ENCODE assay signal across 17 cellular contexts in the genomic region with DNA sequence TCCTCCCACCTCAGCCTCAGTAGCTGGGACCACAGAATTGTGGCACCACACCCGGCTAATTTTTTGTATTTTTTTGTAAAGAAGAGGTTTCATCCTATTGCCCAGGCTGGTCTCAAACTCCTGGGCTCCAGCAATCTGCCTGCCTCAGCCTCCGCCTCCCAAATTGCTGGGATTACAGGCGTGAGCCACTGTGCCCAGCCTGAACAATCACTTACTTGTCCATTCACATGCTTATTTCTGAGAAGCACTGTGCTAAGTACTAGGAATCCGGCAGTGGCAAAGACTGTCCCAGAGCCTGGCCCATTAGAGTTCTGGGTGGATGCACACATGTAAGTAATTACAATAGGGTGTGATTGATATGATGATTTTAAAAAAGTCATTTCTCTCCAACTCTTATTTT.
"Had no signal": no experiment of that assay in that cellular context is flagged by ENCODE, and none has a peak within 500 bp of the region (broad histone marks: within the 10 kb centered on the region; RNA-seq: fewer than 3 reads in every experiment).

No MANE protein-coding gene starts in this region.

- H3K27ac Mint-ChIP-seq: activated naive CD4-positive, alpha-beta T cell treated with anti-CD3 and anti-CD28 coated beads, Interleukin-2, amount 50 U/mL, for 24 hours; naive B cell had no signal

- H3K27me3 Mint-ChIP-seq: activated naive CD4-positive, alpha-beta T cell treated with anti-CD3 and anti-CD28 coated beads, Interleukin-2, amount 50 U/mL, for 24 hours; naive B cell had no signal

- H3K9me3 Mint-ChIP-seq: activated naive CD4-positive, alpha-beta T cell treated with anti-CD3 and anti-CD28 coated beads, Interleukin-2, amount 50 U/mL, for 24 hours; neural crest cell had no signal

- H3K4me1 ChIP-seq: adrenal gland, ascending aorta, heart right ventricle had no signal

- H3K27me3 ChIP-seq: adrenal gland, ascending aorta, brain microvascular endothelial cell, heart right ventricle had no signal

- H3K4me1 Mint-ChIP-seq: activated naive CD4-positive, alpha-beta T cell treated with anti-CD3 and anti-CD28 coated beads, Interleukin-2, amount 50 U/mL, for 24 hours; naive B cell; neural crest cell had no signal

- H3K36me3 Mint-ChIP-seq: activated naive CD4-positive, alpha-beta T cell treated with anti-CD3 and anti-CD28 coated beads, Interleukin-2, amount 50 U/mL, for 24 hours; naive B cell had no signal

- DNase-seq: activated gamma-delta T cell treated with Interleukin-2 at 50 U/mL for 16 hours; activated T-cell treated with anti-CD3 and anti-CD28 coated beads, Interleukin-2, amount 50 U/mL, for 1 hour; adrenal gland; brain microvascular endothelial cell; effector memory CD4-positive, alpha-beta T cell; heart right ventricle; naive B cell; occipital lobe; stimulated activated CD4-positive, alpha-beta T cell treated with anti-CD3 and anti-CD28 coated beads, Interleukin-4, amount 100 ng/mL, for 1 hour; stimulated activated naive CD4-positive, alpha-beta T cell; T-helper 9 cell had no signal

- H3K9me3 ChIP-seq: adrenal gland, ascending aorta, heart right ventricle had no signal

- H3K4me3 Mint-ChIP-seq: activated naive CD4-positive, alpha-beta T cell treated with anti-CD3 and anti-CD28 coated beads, Interleukin-2, amount 50 U/mL, for 24 hours; naive B cell; neural crest cell had no signal

- ATAC-seq: esophagus mucosa, heart right ventricle, left lobe of liver had no signal

- H3K4me3 ChIP-seq: adrenal gland, ascending aorta, heart right ventricle, lung had no signal

- H3K27ac ChIP-seq: adrenal gland, ascending aorta, brain microvascular endothelial cell, heart right ventricle had no signal

- H3K36me3 ChIP-seq: adrenal gland, ascending aorta, brain microvascular endothelial cell, heart right ventricle had no signal
